Comparison of ENCODE assay signal across 9 cellular contexts in the genomic region with DNA sequence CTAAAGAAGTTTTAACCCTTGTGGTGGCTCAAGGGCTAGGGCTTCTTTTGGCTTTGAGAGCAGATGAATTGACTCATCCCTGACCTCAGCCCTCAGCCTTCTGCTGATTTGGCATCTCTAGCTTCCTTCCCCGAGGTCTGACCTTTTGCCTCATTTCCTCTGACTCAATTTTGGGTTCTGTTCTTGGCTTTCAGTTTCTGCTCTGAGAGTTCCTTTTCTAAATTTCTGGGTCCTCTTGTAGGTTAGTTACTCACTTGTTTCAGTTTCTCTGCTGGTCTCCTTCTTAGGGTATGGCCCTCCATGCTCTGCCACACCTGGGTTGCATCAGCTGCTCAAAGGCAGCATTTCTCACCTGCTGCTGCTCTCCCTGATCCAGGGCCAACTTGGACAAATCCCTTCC. TPM values are rescaled to one million over a fixed set of nuclear protein-coding genes. Genes with fewer than 3 reads are reported as not detected.
A peak's percentile ranks its signal among the peaks of the same experiment; 100 is the strongest.
DNase-seq lines count a peak whose midpoint lies in the region; ATAC-seq, FAIRE-seq and TF ChIP-seq lines count a peak whose summit lies in the region.
"Had no signal": no experiment of that assay in that cellular context is flagged by ENCODE, and none has a peak within 500 bp of the region (broad histone marks: within the 10 kb centered on the region; RNA-seq: fewer than 3 reads in every experiment).

No MANE protein-coding gene starts in this region.

- H3K4me1 ChIP-seq in BLaER1 treated with 17β-estradiol and CSF1 and Interleukin-3, amounts not matched to agents 10 nM and 100 nM: peaks cover 0 to 30% (median 18%) of the 10 kb centered on the region in 10 experiments; a peak in 13 of 20 replicates
- H3K4me1 ChIP-seq in PC-9 (replicated peaks; ENCODE audit: insufficient read depth): peaks cover 15% of the 10 kb centered on the region
- H3K4me1 ChIP-seq in upper lobe of left lung: peaks cover 0 to 7% (median 0%) of the 10 kb centered on the region in 4 donors

- no TSS peak for BruUV-seq in PC-9 (replicated peaks; lab: Mats Ljungman, UMichigan)

- no peaks in the 10 kb centered on the region for H3K9me3 Mint-ChIP-seq in CD4-positive, alpha-beta T cell
- H3K9me3 Mint-ChIP-seq: nephron had no signal

- H3K36me3 Mint-ChIP-seq in CD4-positive, alpha-beta T cell (ENCODE audit: low read depth): no peaks in the 10 kb centered on the region

- H4K20me1 ChIP-seq in BLaER1 treated with 17β-estradiol and CSF1 and Interleukin-3, amounts not matched to agents 10 nM and 100 nM: no peaks in the 10 kb centered on the region
- H4K20me1 ChIP-seq in PC-9 (ENCODE audit: insufficient read depth): no peaks in the 10 kb centered on the region

- H2AFZ ChIP-seq in PC-9: peak overlapping the region; percentile 79

- H3K9ac ChIP-seq in BLaER1 treated with 17β-estradiol and CSF1 and Interleukin-3, amounts not matched to agents 10 nM and 100 nM: peak overlapping the region in 1 of 11 experiments; percentile 31; a peak in 1 of 22 replicates

- H3K27me3 Mint-ChIP-seq in CD4-positive, alpha-beta T cell: peaks cover 27% of the 10 kb centered on the region

- POLR2A ChIA-PET in PC-9 (lab: Charles Lee; ENCODE audit: unreplicated experiment): interaction anchor here (0.5 to 0.7 kb wide), 2 partner anchors 357 to 1037 kb away, joined by 3 read pairs; no protein-coding TSS in a partner anchor
- POLR2A ChIA-PET in CD4-positive, alpha-beta T cell (lab: Charles Lee): no interaction called here

- peak overlapping the region; percentile 5 to 87 (median 62); a peak in 20 of 22 replicates for H3K4me2 ChIP-seq in BLaER1 treated with 17β-estradiol and CSF1 and Interleukin-3, amounts not matched to agents 10 nM and 100 nM
- H3K4me2 ChIP-seq in PC-9: peak overlapping the region; percentile 71

- peak overlapping the region in 3 of 10 experiments; percentile 12 to 41 (median 20); a peak in 4 of 20 replicates for H3K4me3 ChIP-seq in BLaER1 treated with 17β-estradiol and CSF1 and Interleukin-3, amounts not matched to agents 10 nM and 100 nM
- H3K4me3 ChIP-seq in PC-9: peak overlapping the region; percentile 30; the same call in 1 of the 2 replicates
- H3K4me3 ChIP-seq in upper lobe of left lung: no peak overlapping the region

- H3K79me2 ChIP-seq in PC-9 (ENCODE audit: low read depth): no peaks in the 10 kb centered on the region

- DNase-seq in GM19239 (ENCODE audit: insufficient read length, low spot score): peak; percentile 66
- peak; percentile 21 to 52 for DNase-seq in PC-9
- peak; percentile 66 for DNase-seq in astrocyte of the hippocampus (ENCODE audit: low read depth, low spot score)
- DNase-seq in lung microvascular endothelial cell (ENCODE audit: low read depth in 2 of 2): peak; percentile 40 to 92
- DNase-seq in upper lobe of left lung: peak in 1 of 2 donors; percentile 53
- no peak for DNase-seq in CD4-positive, alpha-beta T cell

- no peaks in the 10 kb centered on the region for H3K27me3 ChIP-seq in BLaER1 treated with 17β-estradiol and CSF1 and Interleukin-3, amounts not matched to agents 10 nM and 100 nM
- H3K27me3 ChIP-seq in PC-9 (ENCODE audit: insufficient read depth, low read depth): no peaks in the 10 kb centered on the region
- H3K27me3 ChIP-seq in upper lobe of left lung: no peaks in the 10 kb centered on the region
- H3K27me3 ChIP-seq in CD4-positive, alpha-beta T cell (ENCODE audit: control insufficient read depth, insufficient read depth, low read length): peaks cover 6% of the 10 kb centered on the region

- TF ChIP-seq EP300 in upper lobe of left lung (IDR thresholded peaks at IDR 0.05): peak in 1 of 4 donors; percentile 30

- CTCF ChIA-PET in PC-9 (lab: Charles Lee): no interaction called here
- CTCF ChIA-PET in CD4-positive, alpha-beta T cell (lab: Charles Lee): interaction anchor here (1.4 kb wide), 1 partner anchor 9 kb away, joined by 4 read pairs; no protein-coding TSS in a partner anchor

- ATAC-seq in HG03108 (IDR thresholded peaks at IDR 0.05; ENCODE audit: unreplicated experiment) (peak; percentile 99), upper lobe of left lung (ENCODE audit: low FRiP score in 2 of 2) (peak; percentile 66 to 93)
- ATAC-seq in CD4-positive, alpha-beta T cell (ENCODE audit: poor library complexity): no peak

- H3K27ac Mint-ChIP-seq in CD4-positive, alpha-beta T cell: no peak overlapping the region
- H3K27ac Mint-ChIP-seq: nephron had no signal

- no peak for TF ChIP-seq POLR2A in upper lobe of left lung (IDR thresholded peaks at IDR 0.05)

- H3K4me1 Mint-ChIP-seq in CD4-positive, alpha-beta T cell (ENCODE audit: low read depth): peaks cover 5% of the 10 kb centered on the region
- H3K4me1 Mint-ChIP-seq: nephron had no signal

- H3K9me3 ChIP-seq in BLaER1 treated with 17β-estradiol and CSF1 and Interleukin-3, amounts not matched to agents 10 nM and 100 nM (replicated peaks in 1 of 11): no peaks in the 10 kb centered on the region
- no peaks in the 10 kb centered on the region for H3K9me3 ChIP-seq in PC-9 (ENCODE audit: insufficient read depth, low read depth)
- H3K9me3 ChIP-seq in upper lobe of left lung: no peaks in the 10 kb centered on the region
- H3K9me3 ChIP-seq in CD4-positive, alpha-beta T cell (ENCODE audit: control insufficient read depth, low read length): no peaks in the 10 kb centered on the region

- no peaks in the 10 kb centered on the region for H3K9me2 ChIP-seq in PC-9 (ENCODE audit: insufficient read depth)

- FAIRE-seq in GM19239 (lab: Jason Lieb, UNC): peak; percentile 99

- H3K27ac ChIP-seq in BLaER1 treated with 17β-estradiol and CSF1 and Interleukin-3, amounts not matched to agents 10 nM and 100 nM: peak overlapping the region in 9 of 11 experiments; percentile 15 to 65 (median 55); a peak in 18 of 22 replicates
- H3K27ac ChIP-seq in PC-9 (peak overlapping the region; percentile 76), upper lobe of left lung (peak overlapping the region in 3 of 4 donors; percentile 0 to 52 (median 48))
- H3K27ac ChIP-seq in CD4-positive, alpha-beta T cell (ENCODE audit: low read depth, low read length): no peak overlapping the region

- WGBS in upper lobe of left lung, 2 donors: 27 to 35% methylated on average over 1 of the region's 1 CpG

- intact Hi-C loops in PC-9 (cut with micrococcal nuclease; ENCODE audit: unreplicated experiment): no loop called here
- intact Hi-C loops in CD4-positive, alpha-beta T cell (cut with DNase I, micrococcal nuclease): no loop called here

- TF ChIP-seq CTCF in PC-9 (conservative IDR thresholded peaks at IDR 0.05) (no peak), upper lobe of left lung (IDR thresholded peaks at IDR 0.05) (no peak)
- TF ChIP-seq CTCF in CD4-positive, alpha-beta T cell (IDR thresholded peaks at IDR 0.05): no peak

- H3K4me3 Mint-ChIP-seq in CD4-positive, alpha-beta T cell: no peak overlapping the region
- H3K4me3 Mint-ChIP-seq: nephron had no signal

- no peaks in the 10 kb centered on the region for H3F3A ChIP-seq in PC-9 (ENCODE audit: insufficient read depth, low read depth)

- H3K36me3 ChIP-seq in BLaER1 treated with 17β-estradiol and CSF1 and Interleukin-3, amounts not matched to agents 10 nM and 100 nM: no peaks in the 10 kb centered on the region
- H3K36me3 ChIP-seq in PC-9 (ENCODE audit: low read depth) (no peaks in the 10 kb centered on the region), upper lobe of left lung (no peaks in the 10 kb centered on the region)

RNA-seq across cellular contexts. Expression of a gene that starts 19.4 kb away (rescaled TPM):
- total RNA-seq in PC-9 (2021): 1.2 and 1.3 TPM in 2 replicates
- 102 and 163 TPM in 2 replicates for total RNA-seq in lung microvascular endothelial cell
- 10 to 100 TPM in 5 of 6 donors, 1 to 10 TPM in 1; 8.1 to 61.6 (median 15.9) TPM for total RNA-seq in upper lobe of left lung
- total RNA-seq in CD4-positive, alpha-beta T cell: 100 to 1,000 TPM; 155 to 159 TPM

Comparison
In these comparisons a context has a peak if more than half of its experiments do, and no peak if none do; other contexts are left out.
1. DNase-seq: peak in GM19239 (single experiment), PC-9 (2 of 2), astrocyte of the hippocampus (single experiment) and lung microvascular endothelial cell (2 of 2); none in CD4-positive, alpha-beta T cell (0 of 10).